Comparison of ENCODE assay signal across 9 cellular contexts in genomic region chr1:225896937-225897549, GRCh38. TPM values are rescaled to one million over a fixed set of nuclear protein-coding genes. Genes with fewer than 3 reads are reported as not detected.
DNase-seq lines count a peak whose midpoint lies in the region; ATAC-seq and TF ChIP-seq lines count a peak whose summit lies in the region.
"Had no signal": no experiment of that assay in that cellular context is flagged by ENCODE, and none has a peak within 500 bp of the region (broad histone marks: within the 10 kb centered on the region; RNA-seq: fewer than 3 reads in every experiment).

No MANE protein-coding gene starts in this region.

- ATAC-seq in GM18499 (IDR thresholded peaks at IDR 0.05; ENCODE audit: insufficient read depth, unreplicated experiment) = peak; percentile 100

- intact Hi-C loops in left ventricle myocardium inferior (cut with micrococcal nuclease) = no loop called here

- POLR2A ChIA-PET in HEK293 (lab: Yijun Ruan, JAX) = interaction anchor here (0.6 to 2.1 kb wide), 3 partner anchors 15 to 166 kb away, joined by 3 to 17 read pairs (median 7); partner anchors contain the start of gene TMEM63A

- H3K27ac ChIP-seq in HEK293 (ENCODE audit: extremely low read depth, low read depth, low read length) (no peak overlapping the region), thymus (ENCODE audit: low read depth) (peak overlapping the region; percentile 91), WERI-Rb-1 (no peak overlapping the region), left ventricle myocardium inferior (replicated peaks) (no peak overlapping the region)
- H3K27ac ChIP-seq: SJCRH30 had no signal

- no peaks in the 10 kb centered on the region for H3K27me3 ChIP-seq in thymus (ENCODE audit: control insufficient read depth, insufficient read depth)
- no peaks in the 10 kb centered on the region for H3K27me3 ChIP-seq in WERI-Rb-1 (ENCODE audit: insufficient read depth, low read depth, severe bottlenecking)
- no peaks in the 10 kb centered on the region for H3K27me3 ChIP-seq in left ventricle myocardium inferior (ENCODE audit: low read depth)
- H3K27me3 ChIP-seq: SJCRH30 had no signal

- H3K4me1 ChIP-seq in HEK293 (ENCODE audit: control insufficient read depth, insufficient read depth, low read length) = no peaks in the 10 kb centered on the region; the same call in 1 of the 2 replicates
- H3K4me1 ChIP-seq in thymus (ENCODE audit: control insufficient read depth, insufficient read depth, low read length) = peaks cover 20% of the 10 kb centered on the region
- no peaks in the 10 kb centered on the region for H3K4me1 ChIP-seq in left ventricle myocardium inferior

- DNase-seq in NAMALWA (ENCODE audit: low spot score) (peak; percentile 62), kidney glomerular epithelial cell (lab: John Stamatoyannopoulos, UW) (peak; percentile 45), WERI-Rb-1 (no peak), left ventricle myocardium inferior (no peak)
- peak; percentile 66 for DNase-seq in activated CD8-positive, alpha-beta memory T cell treated with anti-CD3 and anti-CD28 coated beads, Interleukin-2, amount 50 U/mL, for 48 hours

- H3K36me3 ChIP-seq in HEK293 (ENCODE audit: control insufficient read depth in 2 of 2, insufficient read depth in 1 of 2, low read length in 2 of 2) (no peaks in the 10 kb centered on the region), thymus (ENCODE audit: control insufficient read depth, insufficient read depth) (no peaks in the 10 kb centered on the region), WERI-Rb-1 (no peaks in the 10 kb centered on the region), left ventricle myocardium inferior (no peaks in the 10 kb centered on the region)
- H3K36me3 ChIP-seq: SJCRH30 had no signal

- H3K9me3 ChIP-seq in HEK293 (ENCODE audit: control insufficient read depth, insufficient read depth, low read depth, low read length) = no peaks in the 10 kb centered on the region
- no peaks in the 10 kb centered on the region for H3K9me3 ChIP-seq in thymus (ENCODE audit: control insufficient read depth)
- H3K9me3 ChIP-seq in WERI-Rb-1 (ENCODE audit: severe bottlenecking) = no peaks in the 10 kb centered on the region
- no peaks in the 10 kb centered on the region for H3K9me3 ChIP-seq in left ventricle myocardium inferior (replicated peaks)
- H3K9me3 ChIP-seq: SJCRH30 had no signal

- WGBS in thymus = 18% methylated on average over 7 of the region's 7 CpGs

- H3K4me3 ChIP-seq in HEK293 (ENCODE audit: low read depth, low read length) (no peak overlapping the region), thymus (ENCODE audit: low read length) (no peak overlapping the region), WERI-Rb-1 (ENCODE audit: low read depth, low read length) (no peak overlapping the region), left ventricle myocardium inferior (no peak overlapping the region)
- H3K4me3 ChIP-seq: SJCRH30 had no signal

- TF ChIP-seq CTCF in HEK293 (tag by site-specific recombination; IDR thresholded peaks at IDR 0.05) (no peak), WERI-Rb-1 (IDR thresholded peaks at IDR 0.05; ENCODE audit: low read depth, low read length) (no peak), left ventricle myocardium inferior (IDR thresholded peaks at IDR 0.05; ENCODE audit: borderline replicate concordance) (no peak)

- CTCF ChIA-PET in HEK293 (lab: Yijun Ruan, JAX) = interaction anchor here (0.6 to 3.0 kb wide), 8 partner anchors 9 to 651 kb away, joined by 3 to 21 read pairs (median 3); no protein-coding TSS in a partner anchor

TF ChIP-seq in HEK293, 187 proteins besides CTCF, POLR2A, EP300 and RAD21:
- TF ChIP-seq ZNF366 (tag by site-specific recombination; conservative IDR thresholded peaks at IDR 0.05) (0 out of 2 replicates have a peak, but pooled peaks have one; percentile 10), GLI2 (tag by site-specific recombination; IDR thresholded peaks at IDR 0.05; ENCODE audit: borderline replicate concordance, low read depth) (no peak), SP2 (tag by site-specific recombination; IDR thresholded peaks at IDR 0.05) (0 out of 2 replicates have a peak, but pooled peaks have one; percentile 14), ZFHX2 (tag by site-specific recombination; conservative IDR thresholded peaks at IDR 0.05) (no peak), ZNF776 (tag by site-specific recombination; IDR thresholded peaks at IDR 0.05; ENCODE audit: borderline replicate concordance) (no peak), ZNF121 (tag by site-specific recombination; IDR thresholded peaks at IDR 0.05) (no peak), ZNF26 (tag by site-specific recombination; IDR thresholded peaks at IDR 0.05) (no peak), ZNF10 (tag by site-specific recombination; IDR thresholded peaks at IDR 0.05) (no peak), ZNF558 (tag by site-specific recombination; IDR thresholded peaks at IDR 0.05) (no peak), ZNF600 (tag by site-specific recombination; IDR thresholded peaks at IDR 0.05) (peak; percentile 69), ZNF629 (tag by site-specific recombination; IDR thresholded peaks at IDR 0.05) (no peak), GLIS2 (tag by site-specific recombination; IDR thresholded peaks at IDR 0.05) (no peak), ZNF292 (tag by site-specific recombination; IDR thresholded peaks at IDR 0.05; ENCODE audit: borderline replicate concordance, low read depth) (no peak), PRDM1 (tag by site-specific recombination; IDR thresholded peaks at IDR 0.05) (peak; percentile 86), ZNF747 (tag by site-specific recombination; IDR thresholded peaks at IDR 0.05) (no peak), ZNF654 (tag by site-specific recombination; IDR thresholded peaks at IDR 0.05; ENCODE audit: low read depth) (no peak), ZNF155 (tag by site-specific recombination; IDR thresholded peaks at IDR 0.05) (no peak)
- TF ChIP-seq, protein P1, sequence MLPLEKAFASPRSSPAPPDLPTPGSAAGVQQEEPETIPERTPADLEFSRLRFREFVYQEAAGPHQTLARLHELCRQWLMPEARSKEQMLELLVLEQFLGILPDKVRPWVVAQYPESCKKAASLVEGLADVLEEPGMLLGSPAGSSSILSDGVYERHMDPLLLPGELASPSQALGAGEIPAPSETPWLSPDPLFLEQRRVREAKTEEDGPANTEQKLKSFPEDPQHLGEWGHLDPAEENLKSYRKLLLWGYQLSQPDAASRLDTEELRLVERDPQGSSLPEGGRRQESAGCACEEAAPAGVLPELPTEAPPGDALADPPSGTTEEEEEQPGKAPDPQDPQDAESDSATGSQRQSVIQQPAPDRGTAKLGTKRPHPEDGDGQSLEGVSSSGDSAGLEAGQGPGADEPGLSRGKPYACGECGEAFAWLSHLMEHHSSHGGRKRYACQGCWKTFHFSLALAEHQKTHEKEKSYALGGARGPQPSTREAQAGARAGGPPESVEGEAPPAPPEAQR (tag by site-specific recombination; IDR thresholded peaks at IDR 0.05) = no peak
- TF ChIP-seq, protein P2, sequence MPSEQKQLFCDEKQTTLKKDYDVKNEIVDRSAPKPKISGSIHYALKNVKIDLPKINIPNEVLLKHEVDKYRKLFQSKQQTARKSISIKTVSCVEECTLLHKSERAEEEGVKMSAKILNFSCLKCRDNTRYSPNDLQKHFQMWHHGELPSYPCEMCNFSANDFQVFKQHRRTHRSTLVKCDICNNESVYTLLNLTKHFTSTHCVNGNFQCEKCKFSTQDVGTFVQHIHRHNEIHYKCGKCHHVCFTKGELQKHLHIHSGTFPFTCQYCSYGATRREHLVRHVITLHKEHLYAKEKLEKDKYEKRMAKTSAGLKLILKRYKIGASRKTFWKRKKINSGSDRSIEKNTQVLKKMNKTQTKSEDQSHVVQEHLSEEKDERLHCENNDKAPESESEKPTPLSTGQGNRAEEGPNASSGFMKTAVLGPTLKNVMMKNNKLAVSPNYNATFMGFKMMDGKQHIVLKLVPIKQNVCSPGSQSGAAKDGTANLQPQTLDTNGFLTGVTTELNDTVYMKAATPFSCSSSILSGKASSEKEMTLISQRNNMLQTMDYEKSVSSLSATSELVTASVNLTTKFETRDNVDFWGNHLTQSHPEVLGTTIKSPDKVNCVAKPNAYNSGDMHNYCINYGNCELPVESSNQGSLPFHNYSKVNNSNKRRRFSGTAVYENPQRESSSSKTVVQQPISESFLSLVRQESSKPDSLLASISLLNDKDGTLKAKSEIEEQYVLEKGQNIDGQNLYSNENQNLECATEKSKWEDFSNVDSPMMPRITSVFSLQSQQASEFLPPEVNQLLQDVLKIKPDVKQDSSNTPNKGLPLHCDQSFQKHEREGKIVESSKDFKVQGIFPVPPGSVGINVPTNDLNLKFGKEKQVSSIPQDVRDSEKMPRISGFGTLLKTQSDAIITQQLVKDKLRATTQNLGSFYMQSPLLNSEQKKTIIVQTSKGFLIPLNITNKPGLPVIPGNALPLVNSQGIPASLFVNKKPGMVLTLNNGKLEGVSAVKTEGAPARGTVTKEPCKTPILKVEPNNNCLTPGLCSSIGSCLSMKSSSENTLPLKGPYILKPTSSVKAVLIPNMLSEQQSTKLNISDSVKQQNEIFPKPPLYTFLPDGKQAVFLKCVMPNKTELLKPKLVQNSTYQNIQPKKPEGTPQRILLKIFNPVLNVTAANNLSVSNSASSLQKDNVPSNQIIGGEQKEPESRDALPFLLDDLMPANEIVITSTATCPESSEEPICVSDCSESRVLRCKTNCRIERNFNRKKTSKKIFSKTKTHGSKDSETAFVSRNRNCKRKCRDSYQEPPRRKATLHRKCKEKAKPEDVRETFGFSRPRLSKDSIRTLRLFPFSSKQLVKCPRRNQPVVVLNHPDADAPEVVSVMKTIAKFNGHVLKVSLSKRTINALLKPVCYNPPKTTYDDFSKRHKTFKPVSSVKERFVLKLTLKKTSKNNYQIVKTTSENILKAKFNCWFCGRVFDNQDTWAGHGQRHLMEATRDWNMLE (tag by site-specific recombination; conservative IDR thresholded peaks at IDR 0.05; ENCODE audit: low read depth) = no peak

RNA-seq across cellular contexts. Expression of gene LEFTY1, which starts 8.1 kb away (rescaled TPM):
- 1.2 TPM for polyA plus RNA-seq in thymus
- total RNA-seq in left ventricle myocardium inferior = 0.55 TPM

RNA-seq across cellular contexts. Expression of gene TMEM63A, which starts 14.9 kb away (rescaled TPM):
- 38.8 TPM for polyA plus RNA-seq in thymus
- 30.4 TPM for total RNA-seq in left ventricle myocardium inferior

RNA-seq across cellular contexts. Expression of gene PYCR2, which starts 27.0 kb away (rescaled TPM):
- polyA plus RNA-seq in thymus = 80.7 TPM
- 64.0 TPM for total RNA-seq in left ventricle myocardium inferior

RNA-seq across cellular contexts. Expression of gene LEFTY2, which starts 44.0 kb away (rescaled TPM):
- polyA plus RNA-seq in thymus = 1.5 TPM
- 0.69 TPM for total RNA-seq in left ventricle myocardium inferior

Comparison
In these comparisons a context has a peak if more than half of its experiments do, and no peak if none do; other contexts are left out.
1. DNase-seq: peak in NAMALWA (single experiment), activated CD8-positive, alpha-beta memory T cell treated with anti-CD3 and anti-CD28 coated beads, Interleukin-2, amount 50 U/mL, for 48 hours (single experiment) and kidney glomerular epithelial cell (single experiment); none in WERI-Rb-1 (single experiment) and left ventricle myocardium inferior (single experiment).